ENCODE assay signal across 8 cellular contexts in the genomic region with DNA sequence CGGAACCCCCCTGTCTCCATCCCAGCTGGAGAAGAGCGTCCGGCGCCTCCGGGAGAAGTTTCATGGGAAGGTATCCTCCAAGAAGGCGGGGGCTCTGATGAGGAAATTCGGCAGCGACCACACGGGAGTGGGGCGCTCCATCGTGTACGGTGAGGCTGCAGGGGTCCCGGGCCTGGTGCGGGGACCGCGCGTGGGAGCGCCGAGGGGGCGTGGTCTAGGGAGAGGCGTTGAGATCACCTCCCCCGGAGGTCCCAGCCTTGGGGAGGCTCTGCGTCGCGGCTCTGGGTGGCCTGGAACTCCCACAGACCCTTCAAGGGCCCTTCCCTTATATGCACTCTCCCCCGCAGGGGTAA. TPM values are rescaled to one million over a fixed set of nuclear protein-coding genes. Genes with fewer than 3 reads are reported as not detected.
A peak's percentile ranks its signal among the peaks of the same experiment; 100 is the strongest.
DNase-seq lines count a peak whose midpoint lies in the region; ATAC-seq and TF ChIP-seq lines count a peak whose summit lies in the region.

No MANE protein-coding gene starts in this region.

- POLR2A ChIA-PET in activated CD4-positive, alpha-beta memory T cell treated with anti-CD3 and anti-CD28 coated beads, Interleukin-2, amount 10 ng/mL, durations not matched to agents 7 days and 5 days (lab: Charles Lee) = interaction anchor here (4.6 kb wide), 1 partner anchor 9 kb away, joined by 21 read pairs; no protein-coding TSS in a partner anchor

- no peaks in the 10 kb centered on the region for H3K27me3 Mint-ChIP-seq in activated CD4-positive, alpha-beta memory T cell treated with anti-CD3 and anti-CD28 coated beads, Interleukin-2, amount 10 ng/mL, durations not matched to agents 7 days and 5 days

- TF ChIP-seq CTCF in GM12864 (IDR thresholded peaks at IDR 0.05; ENCODE audit: low read depth, low read length, missing control alignments) (no peak), fibroblast of mammary gland (conservative IDR thresholded peaks at IDR 0.05; ENCODE audit: control insufficient read depth, insufficient read depth, low read depth, low read length) (no peak), psoas muscle (IDR thresholded peaks at IDR 0.05) (no peak), BE2C (IDR thresholded peaks at IDR 0.05; ENCODE audit: low read depth, low read length) (no peak)

- no peaks in the 10 kb centered on the region for H3K4me1 ChIP-seq in psoas muscle
- H3K4me1 ChIP-seq in BE2C = no peaks in the 10 kb centered on the region

- 12 to 14% (median 12%) methylated on average over 16 to 26 of the region's 26 CpGs for WGBS in psoas muscle, 3 donors

- H3K4me3 ChIP-seq in GM12864 (ENCODE audit: low read depth, low read length) (peak overlapping the region; percentile 97), fibroblast of mammary gland (ENCODE audit: control insufficient read depth, low read depth, low read length) (peak overlapping the region; percentile 85), psoas muscle (peak overlapping the region; percentile 79), BE2C (ENCODE audit: low read depth, low read length) (no peak overlapping the region)

- H3K9me3 ChIP-seq in psoas muscle = no peaks in the 10 kb centered on the region
- H3K9me3 ChIP-seq in BE2C = no peaks in the 10 kb centered on the region

- H3K9me3 Mint-ChIP-seq in activated CD4-positive, alpha-beta memory T cell treated with anti-CD3 and anti-CD28 coated beads, Interleukin-2, amount 10 ng/mL, durations not matched to agents 7 days and 5 days = no peaks in the 10 kb centered on the region

- H3K4me3 Mint-ChIP-seq in activated CD4-positive, alpha-beta memory T cell treated with anti-CD3 and anti-CD28 coated beads, Interleukin-2, amount 10 ng/mL, durations not matched to agents 7 days and 5 days = peak overlapping the region; percentile 85

- H3K27ac ChIP-seq in psoas muscle = peak overlapping the region; percentile 62

- H3K27me3 ChIP-seq in psoas muscle (ENCODE audit: insufficient read depth in 3 of 3, low read length in 2 of 3) (peaks cover 0 to 26% (median 10%) of the 10 kb centered on the region in 3 donors), BE2C (peaks cover 29% of the 10 kb centered on the region)

- ATAC-seq in psoas muscle = peak in 2 of 4 donors; percentile 12 to 24
- ATAC-seq in GM19324 (IDR thresholded peaks at IDR 0.05; ENCODE audit: low FRiP score, unreplicated experiment) = no peak
- ATAC-seq in GM18517 (IDR thresholded peaks at IDR 0.05; ENCODE audit: unreplicated experiment) = no peak

- CTCF ChIA-PET in activated CD4-positive, alpha-beta memory T cell treated with anti-CD3 and anti-CD28 coated beads, Interleukin-2, amount 10 ng/mL, durations not matched to agents 7 days and 5 days (lab: Charles Lee) = no interaction called here

- peaks cover 33% of the 10 kb centered on the region for H3K36me3 Mint-ChIP-seq in activated CD4-positive, alpha-beta memory T cell treated with anti-CD3 and anti-CD28 coated beads, Interleukin-2, amount 10 ng/mL, durations not matched to agents 7 days and 5 days (ENCODE audit: low read depth)

- peak overlapping the region; percentile 74 for H3K27ac Mint-ChIP-seq in activated CD4-positive, alpha-beta memory T cell treated with anti-CD3 and anti-CD28 coated beads, Interleukin-2, amount 10 ng/mL, durations not matched to agents 7 days and 5 days

- intact Hi-C loops in psoas muscle (cut with DNase I) = no loop called here

- H3K36me3 ChIP-seq in psoas muscle (ENCODE audit: insufficient read depth in 1 of 2, low read depth in 1 of 2) (no peaks in the 10 kb centered on the region), BE2C (no peaks in the 10 kb centered on the region)

- DNase-seq in GM12864 (ENCODE audit: low read depth) (no peak), fibroblast of mammary gland (ENCODE audit: low read depth) (no peak), psoas muscle (peak in 1 of 2 donors; percentile 59), NCI-H1092 treated with DMSO at 0.1 percent for 48 hours (lab: John Stamatoyannopoulos, UW) (no peak), BE2C (no peak)
- DNase-seq in activated CD4-positive, alpha-beta memory T cell treated with anti-CD3 and anti-CD28 coated beads, Interleukin-2, amount 10 ng/mL, durations not matched to agents 7 days and 5 days = peak; percentile 50

- peaks cover 23% of the 10 kb centered on the region for H3K4me1 Mint-ChIP-seq in activated CD4-positive, alpha-beta memory T cell treated with anti-CD3 and anti-CD28 coated beads, Interleukin-2, amount 10 ng/mL, durations not matched to agents 7 days and 5 days

RNA-seq across cellular contexts. Expression of gene SHFL, which starts 0.8 kb away (rescaled TPM):
- 100 to 1,000 TPM; 103 to 108 TPM for total RNA-seq in activated CD4-positive, alpha-beta memory T cell treated with anti-CD3 and anti-CD28 coated beads, Interleukin-2, amount 10 ng/mL, durations not matched to agents 7 days and 5 days
- 1 to 10 TPM; 2.9 to 5.7 (median 4.0) TPM for total RNA-seq in psoas muscle
- 1 to 10 TPM; 3.1 to 4.3 (median 3.4) TPM for polyA plus RNA-seq in psoas muscle
- 1.5 TPM for polyA plus RNA-seq in BE2C (2012; ENCODE audit: insufficient read depth, insufficient read length, low read depth)

RNA-seq across cellular contexts. Expression of gene ANGPTL6, which starts 15.6 kb away (rescaled TPM):
- total RNA-seq in activated CD4-positive, alpha-beta memory T cell treated with anti-CD3 and anti-CD28 coated beads, Interleukin-2, amount 10 ng/mL, durations not matched to agents 7 days and 5 days = 1 to 10 TPM; 2.4 TPM
- total RNA-seq in psoas muscle = not detected
- polyA plus RNA-seq in psoas muscle = under 1 TPM in 2 of 3 donors, not detected in 1; 0.18 to 0.20 TPM
- 1.0 TPM for polyA plus RNA-seq in BE2C (2012; ENCODE audit: insufficient read depth, insufficient read length, low read depth)

RNA-seq across cellular contexts. Expression of gene PPAN, which starts 19.3 kb away (rescaled TPM):
- total RNA-seq in activated CD4-positive, alpha-beta memory T cell treated with anti-CD3 and anti-CD28 coated beads, Interleukin-2, amount 10 ng/mL, durations not matched to agents 7 days and 5 days = 10 to 100 TPM; 74.3 to 75.6 TPM
- 10 to 100 TPM; 29.3 to 70.6 (median 59.1) TPM for total RNA-seq in psoas muscle
- 10 to 100 TPM; 48.4 to 93.4 (median 60.8) TPM for polyA plus RNA-seq in psoas muscle
- 333 TPM for polyA plus RNA-seq in BE2C (2012; ENCODE audit: insufficient read depth, insufficient read length, low read depth)

RNA-seq across cellular contexts. Expression of gene P2RY11, which starts 24.6 kb away (rescaled TPM):
- 10 to 100 TPM; 33.2 to 33.5 TPM for total RNA-seq in activated CD4-positive, alpha-beta memory T cell treated with anti-CD3 and anti-CD28 coated beads, Interleukin-2, amount 10 ng/mL, durations not matched to agents 7 days and 5 days
- 10 to 100 TPM; 11.0 to 18.5 (median 14.6) TPM for total RNA-seq in psoas muscle
- 10 to 100 TPM in 1 of 3 donors, 1 to 10 TPM in 2; 4.0 to 15.7 (median 6.0) TPM for polyA plus RNA-seq in psoas muscle
- 139 TPM for polyA plus RNA-seq in BE2C (2012; ENCODE audit: insufficient read depth, insufficient read length, low read depth)

RNA-seq across cellular contexts. Expression of gene EIF3G, which starts 32.8 kb away (rescaled TPM):
- total RNA-seq in activated CD4-positive, alpha-beta memory T cell treated with anti-CD3 and anti-CD28 coated beads, Interleukin-2, amount 10 ng/mL, durations not matched to agents 7 days and 5 days = 100 to 1,000 TPM; 202 to 203 TPM
- 100 to 1,000 TPM; 278 to 337 (median 305) TPM for total RNA-seq in psoas muscle
- 100 to 1,000 TPM; 257 to 358 (median 311) TPM for polyA plus RNA-seq in psoas muscle
- 765 TPM for polyA plus RNA-seq in BE2C (2012; ENCODE audit: insufficient read depth, insufficient read length, low read depth)

Comparison
In these comparisons a context has a peak if more than half of its experiments do, and no peak if none do; other contexts are left out.
1. RNA of gene SHFL, which starts 0.8 kb away (total RNA-seq): 103 to 108 TPM in activated CD4-positive, alpha-beta memory T cell treated with anti-CD3 and anti-CD28 coated beads, Interleukin-2, amount 10 ng/mL, durations not matched to agents 7 days and 5 days; 2.9 to 5.7 TPM in psoas muscle; every median in the first group is over 10 times any median in the second.